Comparison of ENCODE assay signal across 8 cellular contexts in the genomic region with DNA sequence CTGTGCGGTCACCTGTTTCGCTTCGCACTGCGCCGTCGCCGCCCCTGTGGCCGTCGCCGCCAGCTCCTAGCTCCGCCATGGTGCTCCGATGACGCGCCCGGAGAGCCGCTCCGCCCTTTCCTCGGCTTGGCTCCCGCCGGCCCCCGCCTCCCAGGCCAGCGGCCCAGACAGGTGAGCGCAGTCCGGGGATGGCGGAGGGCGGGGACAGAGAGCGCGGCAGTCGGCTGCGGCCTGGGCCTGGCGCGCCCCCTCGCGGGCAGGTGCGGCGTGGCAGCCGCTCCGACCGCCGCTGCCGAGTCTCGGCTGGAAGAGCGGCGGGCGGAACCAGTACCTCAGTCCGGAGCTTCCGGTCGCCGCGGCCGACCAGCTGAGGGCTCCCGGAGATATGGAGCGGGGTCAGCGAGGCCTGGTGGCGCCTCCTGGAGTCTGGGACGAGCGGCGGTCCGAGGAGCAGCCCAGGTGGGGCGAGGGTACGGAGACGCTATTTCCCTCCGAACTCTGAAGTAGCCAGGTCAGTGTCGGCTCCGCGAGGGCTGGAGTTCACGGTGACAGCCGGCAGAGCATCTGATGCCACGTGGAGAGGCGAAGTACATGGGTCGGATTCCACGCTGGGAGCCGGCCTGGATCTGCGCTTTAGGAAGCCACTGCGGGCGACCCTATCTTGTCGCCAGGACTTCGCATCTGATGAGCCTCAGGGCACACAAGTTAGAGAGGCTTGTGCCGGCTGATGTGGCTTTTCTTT. TPM values are rescaled to one million over a fixed set of nuclear protein-coding genes. Genes with fewer than 3 reads are reported as not detected.
DNase-seq lines count a peak whose midpoint lies in the region; ATAC-seq and TF ChIP-seq lines count a peak whose summit lies in the region.

A gene (minus strand): TSS at position 93 of the 742 bp plus-strand sequence. CDS start 14 bp downstream, at position 79.

- H3K27ac ChIP-seq in liver (ENCODE audit: low read depth in 1 of 2, low read length in 2 of 2), result peak within 1 kb of the TSS; percentile 71 to 77

- H3K9ac ChIP-seq in liver (ENCODE audit: low read depth in 1 of 2, low read length in 2 of 2), result peak within 1 kb of the TSS; percentile 14 to 68

- no peaks in the 10 kb centered on the region for H3K9me3 ChIP-seq in liver (ENCODE audit: control insufficient read depth in 4 of 4, low read length in 3 of 4)

- WGBS in liver, result under 1% methylated on average over 79 of the region's 79 CpGs

- no peaks in the 10 kb centered on the region for H3K27me3 ChIP-seq in liver (ENCODE audit: control insufficient read depth in 4 of 4, insufficient read depth in 4 of 4, low read length in 3 of 4)

- TF ChIP-seq RAD21 in liver (IDR thresholded peaks at IDR 0.05), result peak; percentile 56 to 74

- peak within 1 kb of the TSS; percentile 63 for H3K4me3 ChIP-seq in choroid plexus epithelial cell (ENCODE audit: low read depth, low read length)
- peak within 1 kb of the TSS; percentile 55 to 91 (median 66) for H3K4me3 ChIP-seq in liver (ENCODE audit: low read depth in 1 of 3, low read length in 3 of 3)

- peaks cover 4 to 25% (median 16%) of the 10 kb centered on the region in 4 donors for H3K4me1 ChIP-seq in liver (ENCODE audit: control insufficient read depth in 4 of 4, insufficient read depth in 4 of 4, low read length in 3 of 4)

- DNase-seq in GM13976 (ENCODE audit: low spot score), result peak; percentile 90
- DNase-seq in NCI-H2107 (lab: John Stamatoyannopoulos, UW), result peak; percentile 88
- DNase-seq in activated CD4-positive, alpha-beta T cell treated with anti-CD3 and anti-CD28 coated beads for 24 hours (ENCODE audit: low read depth in 2 of 2), result peak; percentile 44 to 49
- no peak for DNase-seq in choroid plexus epithelial cell (ENCODE audit: low read depth)
- peak; percentile 55 for DNase-seq in stimulated activated CD4-positive, alpha-beta T cell treated with anti-CD3 and anti-CD28 coated beads, Interleukin-4, amount 100 ng/mL, for 24 hours
- DNase-seq in NCI-H1694 (lab: John Stamatoyannopoulos, UW), result no peak

- in situ Hi-C loops in GM13976 (cut with MboI; ENCODE audit: low sequenced_read_pairs, unreplicated experiment), result no loop called here

- peak; percentile 76 for ATAC-seq in HG02678 (IDR thresholded peaks at IDR 0.05; ENCODE audit: unreplicated experiment)

- H3K36me3 ChIP-seq in liver (ENCODE audit: control insufficient read depth in 4 of 4, insufficient read depth in 3 of 4, low read depth in 1 of 4, low read length in 3 of 4), result peaks cover 0 to 4% (median 0%) of the 10 kb centered on the region in 4 donors

- TF ChIP-seq CTCF in GM13976 (IDR thresholded peaks at IDR 0.05; ENCODE audit: borderline replicate concordance, control extremely low read depth, extremely low read depth, insufficient read depth, missing control alignments), result peak; percentile 94
- TF ChIP-seq CTCF in choroid plexus epithelial cell (conservative IDR thresholded peaks at IDR 0.05; ENCODE audit: low read depth, low read length), result peak; percentile 40
- peak; percentile 96 for TF ChIP-seq CTCF in liver (IDR thresholded peaks at IDR 0.05; ENCODE audit: low read depth, low read length, missing input control)

TF ChIP-seq in liver, 16 proteins besides CTCF, POLR2A, EP300 and RAD21:
- TF ChIP-seq EGR1 (IDR thresholded peaks at IDR 0.05; ENCODE audit: low read depth in 2 of 2) (no peak), RXRA (IDR thresholded peaks at IDR 0.05) (peak; percentile 40 to 43), HNF4G (IDR thresholded peaks at IDR 0.05) (peak; percentile 19), HNF4A (conservative IDR thresholded peaks at IDR 0.05) (peak; percentile 71 to 73), GABPA (IDR thresholded peaks at IDR 0.05 in 1 of 2, conservative IDR thresholded peaks at IDR 0.05 in 1 of 2) (peak; percentile 24 to 61), TAF1 (conservative IDR thresholded peaks at IDR 0.05) (peak; percentile 25), JUND (IDR thresholded peaks at IDR 0.05) (no peak), YY1 (IDR thresholded peaks at IDR 0.05) (peak; percentile 79), SP1 (IDR thresholded peaks at IDR 0.05) (peak; percentile 52), FOXA2 (IDR thresholded peaks at IDR 0.05) (no peak)
- TF ChIP-seq, protein P1, sequence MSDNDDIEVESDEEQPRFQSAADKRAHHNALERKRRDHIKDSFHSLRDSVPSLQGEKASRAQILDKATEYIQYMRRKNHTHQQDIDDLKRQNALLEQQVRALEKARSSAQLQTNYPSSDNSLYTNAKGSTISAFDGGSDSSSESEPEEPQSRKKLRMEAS (IDR thresholded peaks at IDR 0.05), result peak; percentile 55
- TF ChIP-seq, protein P2, sequence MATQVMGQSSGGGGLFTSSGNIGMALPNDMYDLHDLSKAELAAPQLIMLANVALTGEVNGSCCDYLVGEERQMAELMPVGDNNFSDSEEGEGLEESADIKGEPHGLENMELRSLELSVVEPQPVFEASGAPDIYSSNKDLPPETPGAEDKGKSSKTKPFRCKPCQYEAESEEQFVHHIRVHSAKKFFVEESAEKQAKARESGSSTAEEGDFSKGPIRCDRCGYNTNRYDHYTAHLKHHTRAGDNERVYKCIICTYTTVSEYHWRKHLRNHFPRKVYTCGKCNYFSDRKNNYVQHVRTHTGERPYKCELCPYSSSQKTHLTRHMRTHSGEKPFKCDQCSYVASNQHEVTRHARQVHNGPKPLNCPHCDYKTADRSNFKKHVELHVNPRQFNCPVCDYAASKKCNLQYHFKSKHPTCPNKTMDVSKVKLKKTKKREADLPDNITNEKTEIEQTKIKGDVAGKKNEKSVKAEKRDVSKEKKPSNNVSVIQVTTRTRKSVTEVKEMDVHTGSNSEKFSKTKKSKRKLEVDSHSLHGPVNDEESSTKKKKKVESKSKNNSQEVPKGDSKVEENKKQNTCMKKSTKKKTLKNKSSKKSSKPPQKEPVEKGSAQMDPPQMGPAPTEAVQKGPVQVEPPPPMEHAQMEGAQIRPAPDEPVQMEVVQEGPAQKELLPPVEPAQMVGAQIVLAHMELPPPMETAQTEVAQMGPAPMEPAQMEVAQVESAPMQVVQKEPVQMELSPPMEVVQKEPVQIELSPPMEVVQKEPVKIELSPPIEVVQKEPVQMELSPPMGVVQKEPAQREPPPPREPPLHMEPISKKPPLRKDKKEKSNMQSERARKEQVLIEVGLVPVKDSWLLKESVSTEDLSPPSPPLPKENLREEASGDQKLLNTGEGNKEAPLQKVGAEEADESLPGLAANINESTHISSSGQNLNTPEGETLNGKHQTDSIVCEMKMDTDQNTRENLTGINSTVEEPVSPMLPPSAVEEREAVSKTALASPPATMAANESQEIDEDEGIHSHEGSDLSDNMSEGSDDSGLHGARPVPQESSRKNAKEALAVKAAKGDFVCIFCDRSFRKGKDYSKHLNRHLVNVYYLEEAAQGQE (IDR thresholded peaks at IDR 0.05), result peak; percentile 12

RNA-seq across cellular contexts. Expression of the gene that starts here (rescaled TPM):
- total RNA-seq in liver, result 10 to 100 TPM in 1 of 2 donors, 1 to 10 TPM in 1; 3.2 to 17.5 TPM
- 1 to 10 TPM; 8.1 to 8.4 TPM for polyA plus RNA-seq in liver

Comparison
In these comparisons a context has a peak if more than half of its experiments do, and no peak if none do; other contexts are left out.
1. DNase-seq: peak in GM13976 (single experiment), NCI-H2107 (single experiment), activated CD4-positive, alpha-beta T cell treated with anti-CD3 and anti-CD28 coated beads for 24 hours (2 of 2) and stimulated activated CD4-positive, alpha-beta T cell treated with anti-CD3 and anti-CD28 coated beads, Interleukin-4, amount 100 ng/mL, for 24 hours (single experiment); none in choroid plexus epithelial cell (single experiment) and NCI-H1694 (single experiment).
2. CTCF ChIP-seq: peak in every context shown above with its lines; median percentile 96 in liver; 94 in GM13976; 40 in choroid plexus epithelial cell.